8 cellular contexts compared by ENCODE assay signal in genomic region chr9:33921967-33922895, GRCh38.
DNase-seq lines count a peak whose midpoint lies in the region; ATAC-seq and TF ChIP-seq lines count a peak whose summit lies in the region.

No MANE protein-coding gene starts in this region.

- peak; percentile 44 for DNase-seq in A673 (ENCODE audit: low spot score)
- DNase-seq in OCI-M1 (lab: John Stamatoyannopoulos, UW): peak; percentile 31
- peak; percentile 51 for DNase-seq in choroid plexus epithelial cell (ENCODE audit: low read depth)
- DNase-seq in cerebellum (ENCODE audit: low spot score): no peak

- TF ChIP-seq CTCF in A673 (conservative IDR thresholded peaks at IDR 0.05; ENCODE audit: low read depth, low read length): peak; percentile 82
- TF ChIP-seq CTCF in GM12872 (IDR thresholded peaks at IDR 0.05; ENCODE audit: insufficient read depth, low read depth, low read length): peak; percentile 88
- TF ChIP-seq CTCF in choroid plexus epithelial cell (conservative IDR thresholded peaks at IDR 0.05; ENCODE audit: low read depth, low read length): peak; percentile 90
- TF ChIP-seq CTCF in parathyroid adenoma (IDR thresholded peaks at IDR 0.05): peak; percentile 36

- no peak overlapping the region for H3K4me3 ChIP-seq in A673 (ENCODE audit: low read depth, low read length, poor library complexity, severe bottlenecking)
- no peak overlapping the region for H3K4me3 ChIP-seq in choroid plexus epithelial cell (ENCODE audit: low read depth, low read length)
- H3K4me3 ChIP-seq in parathyroid adenoma (ENCODE audit: low read depth, low read length): no peak overlapping the region

- H3K9me3 ChIP-seq in A673 (ENCODE audit: low read depth, low read length, poor library complexity, severe bottlenecking) (no peaks in the 10 kb centered on the region), parathyroid adenoma (ENCODE audit: control insufficient read depth, low read length) (no peaks in the 10 kb centered on the region)

- POLR2A ChIA-PET in A673 (lab: Charles Lee; ENCODE audit: low non-redundant PET): no interaction called here

- H3K36me3 ChIP-seq in A673 (ENCODE audit: insufficient read depth, low read length, poor library complexity, severe bottlenecking): peaks cover 96% of the 10 kb centered on the region
- no peaks in the 10 kb centered on the region for H3K36me3 ChIP-seq in parathyroid adenoma (ENCODE audit: control insufficient read depth, insufficient read depth, low read length)

- ATAC-seq in GM21367 (IDR thresholded peaks at IDR 0.05; ENCODE audit: unreplicated experiment) (no peak), HG02642 (IDR thresholded peaks at IDR 0.05; ENCODE audit: poor library complexity, unreplicated experiment) (no peak)

- TSS peak; percentile 49 for BruUV-seq in A673 (replicated peaks; lab: Mats Ljungman, UMichigan)

- CTCF ChIA-PET in A673 (lab: Charles Lee): no interaction called here

- H3K79me2 ChIP-seq in parathyroid adenoma: no peaks in the 10 kb centered on the region

- no peak overlapping the region for H2AFZ ChIP-seq in parathyroid adenoma

- H3K27ac ChIP-seq in A673 (ENCODE audit: low read depth, low read length, poor library complexity, severe bottlenecking) (no peak overlapping the region), parathyroid adenoma (no peak overlapping the region)

- H3K27me3 ChIP-seq in A673 (replicated peaks; ENCODE audit: insufficient read depth, low read depth, low read length, poor library complexity) (no peaks in the 10 kb centered on the region), parathyroid adenoma (ENCODE audit: control insufficient read depth, insufficient read depth, low read length) (no peaks in the 10 kb centered on the region)

- no peak overlapping the region for H3K4me2 ChIP-seq in parathyroid adenoma (ENCODE audit: low read length)

- intact Hi-C loops in A673 (cut with micrococcal nuclease; ENCODE audit: unreplicated experiment): no loop called here

- no peak overlapping the region for H3K9ac ChIP-seq in parathyroid adenoma

- H3K4me1 ChIP-seq in A673 (ENCODE audit: insufficient read depth, low read length, poor library complexity, severe bottlenecking): no peaks in the 10 kb centered on the region
- no peaks in the 10 kb centered on the region for H3K4me1 ChIP-seq in parathyroid adenoma

Comparison
In these comparisons a context has a peak if more than half of its experiments do, and no peak if none do; other contexts are left out.
1. CTCF ChIP-seq: peak in every context shown above with its lines; median percentile 90 in choroid plexus epithelial cell; 88 in GM12872; 82 in A673; 36 in parathyroid adenoma.